Comparison of ENCODE assay signal across 9 cellular contexts in genomic region chrX:16826207-16826606, GRCh38. TPM values are rescaled to one million over a fixed set of nuclear protein-coding genes. Genes with fewer than 3 reads are reported as not detected.
DNase-seq lines count a peak whose midpoint lies in the region; ATAC-seq and TF ChIP-seq lines count a peak whose summit lies in the region.
"Had no signal": no experiment of that assay in that cellular context is flagged by ENCODE, and none has a peak within 500 bp of the region (broad histone marks: within the 10 kb centered on the region; RNA-seq: fewer than 3 reads in every experiment).

No MANE protein-coding gene starts in this region.

- peaks cover 3% of the 10 kb centered on the region for H3K4me1 Mint-ChIP-seq in activated T-cell treated with anti-CD3 and anti-CD28 coated beads, Interleukin-2, amount 50 U/mL, for 4 hours (ENCODE audit: low read depth)

- H3K9me3 Mint-ChIP-seq in activated T-cell treated with anti-CD3 and anti-CD28 coated beads, Interleukin-2, amount 50 U/mL, for 4 hours, result no peaks in the 10 kb centered on the region
- H3K9me3 Mint-ChIP-seq: dendritic cell treated with granulocyte-macrophage colony-stimulating factor and Interleukin-4, amounts not matched to agents 40 ng/mL and 50 ng/mL, for 4 days had no signal

- no peak for DNase-seq in activated T-cell treated with anti-CD3 and anti-CD28 coated beads, Interleukin-2, amount 50 U/mL, for 4 hours
- no peak for DNase-seq in activated T-cell treated with anti-CD3 and anti-CD28 coated beads, Interleukin-2, amount 50 U/mL, for 1 hour
- DNase-seq in HuH-7 (ENCODE audit: low spot score) (peak; percentile 20), fibroblast of peridontal ligament (ENCODE audit: extremely low read depth) (peak; percentile 69), gastrocnemius medialis (no peak), UCSD-AML1 (lab: John Stamatoyannopoulos, UW; ENCODE audit: unreplicated experiment) (no peak)
- DNase-seq in stimulated activated CD4-positive, alpha-beta T cell treated with anti-CD3 and anti-CD28 coated beads, Interleukin-4, amount 100 ng/mL, for 4 hours, result no peak

- peak; percentile 53 to 62 for ATAC-seq in activated T-cell treated with anti-CD3 and anti-CD28 coated beads, Interleukin-2, amount 50 U/mL, for 4 hours
- ATAC-seq in SK-N-SH treated with all-trans-retinoic acid at 6 μM for 48 hours (peak; percentile 75), gastrocnemius medialis (peak in 1 of 2 donors; percentile 38)

- no peak for TF ChIP-seq POLR2A in gastrocnemius medialis (IDR thresholded peaks at IDR 0.05)

- no peaks in the 10 kb centered on the region for H3K9me3 ChIP-seq in gastrocnemius medialis

- H3K4me3 ChIP-seq in gastrocnemius medialis, result no peak overlapping the region

- no peaks in the 10 kb centered on the region for H3K27me3 Mint-ChIP-seq in activated T-cell treated with anti-CD3 and anti-CD28 coated beads, Interleukin-2, amount 50 U/mL, for 4 hours (ENCODE audit: low read depth)
- H3K27me3 Mint-ChIP-seq: dendritic cell treated with granulocyte-macrophage colony-stimulating factor and Interleukin-4, amounts not matched to agents 40 ng/mL and 50 ng/mL, for 4 days had no signal

- peak; percentile 30 to 59 (median 56) for TF ChIP-seq CTCF in gastrocnemius medialis (IDR thresholded peaks at IDR 0.05 in 4 of 5, conservative IDR thresholded peaks at IDR 0.05 in 1 of 5)

- H3K36me3 ChIP-seq in gastrocnemius medialis, result peaks cover 0 to 27% of the 10 kb centered on the region in 2 donors

- intact Hi-C loops in gastrocnemius medialis (cut with DNase I; ENCODE audit: low total_unique reads), result loop anchor here (2.0 to 5.0 kb wide), 2 partner anchors 67 to 221 kb away; no protein-coding TSS in a partner anchor

- in situ Hi-C loops in gastrocnemius medialis (cut with MboI; ENCODE audit: low sequenced_read_pairs in 4 of 4), result loop anchor here in 1 of 4 donors (10.0 kb wide), 1 partner anchor 59 kb away; no protein-coding TSS in a partner anchor

- no peak overlapping the region for H3K4me3 Mint-ChIP-seq in activated T-cell treated with anti-CD3 and anti-CD28 coated beads, Interleukin-2, amount 50 U/mL, for 4 hours
- H3K4me3 Mint-ChIP-seq: dendritic cell treated with granulocyte-macrophage colony-stimulating factor and Interleukin-4, amounts not matched to agents 40 ng/mL and 50 ng/mL, for 4 days had no signal

- H3K27ac ChIP-seq in gastrocnemius medialis, result peak overlapping the region in 3 of 4 donors; percentile 76 to 78 (median 78)

- H3K4me1 ChIP-seq in gastrocnemius medialis, result peaks cover 13 to 18% of the 10 kb centered on the region in 2 donors

- no peaks in the 10 kb centered on the region for H3K27me3 ChIP-seq in gastrocnemius medialis

- peaks cover 18% of the 10 kb centered on the region for H3K36me3 Mint-ChIP-seq in activated T-cell treated with anti-CD3 and anti-CD28 coated beads, Interleukin-2, amount 50 U/mL, for 4 hours (ENCODE audit: insufficient read depth)

TF ChIP-seq in SK-N-SH treated with all-trans-retinoic acid at 6 μM for 48 hours, 23 proteins besides CTCF, POLR2A, EP300 and RAD21:
- TF ChIP-seq GLIS3 (CRISPR knock-in tag; IDR thresholded peaks at IDR 0.05), result no peak
- TF ChIP-seq ESRRG (CRISPR knock-in tag; IDR thresholded peaks at IDR 0.05), result peak; percentile 69; the same call in 1 of the 2 replicates

RNA-seq across cellular contexts. Expression of gene TXLNG, which starts 39.9 kb away (rescaled TPM):
- total RNA-seq in activated T-cell treated with anti-CD3 and anti-CD28 coated beads, Interleukin-2, amount 50 U/mL, for 4 hours, result 10 to 100 TPM; 30.6 to 46.1 (median 31.3) TPM
- 10 to 100 TPM in 2 of 4 donors, 1 to 10 TPM in 2; 6.9 to 16.9 (median 9.6) TPM for total RNA-seq in gastrocnemius medialis

RNA-seq across cellular contexts. Expression of gene RBBP7, which starts 44.0 kb away (rescaled TPM):
- 100 to 1,000 TPM in 2 of 3 donors, 10 to 100 TPM in 1; 94.4 to 119 (median 115) TPM for total RNA-seq in activated T-cell treated with anti-CD3 and anti-CD28 coated beads, Interleukin-2, amount 50 U/mL, for 4 hours
- total RNA-seq in gastrocnemius medialis, result 100 to 1,000 TPM in 3 of 4 donors, 10 to 100 TPM in 1; 95.0 to 325 (median 151) TPM

Comparison
In these comparisons a context has a peak if more than half of its experiments do, and no peak if none do; other contexts are left out.
1. DNase-seq: peak in HuH-7 (single experiment) and fibroblast of peridontal ligament (single experiment); none in activated T-cell treated with anti-CD3 and anti-CD28 coated beads, Interleukin-2, amount 50 U/mL, for 4 hours (single experiment), activated T-cell treated with anti-CD3 and anti-CD28 coated beads, Interleukin-2, amount 50 U/mL, for 1 hour (single experiment), gastrocnemius medialis (0 of 2), UCSD-AML1 (single experiment) and stimulated activated CD4-positive, alpha-beta T cell treated with anti-CD3 and anti-CD28 coated beads, Interleukin-4, amount 100 ng/mL, for 4 hours (0 of 2).